1 cellular context compared by ENCODE assay signal in genomic region chr12:109696485-109697269, GRCh38.
TF ChIP-seq lines count a peak whose summit lies in the region.

No MANE protein-coding gene starts in this region.

TF ChIP-seq in K562, 482 proteins besides CTCF, POLR2A, EP300 and RAD21 (continued from another document and continues in another):
- TF ChIP-seq USF2 (CRISPR knock-in tag; IDR thresholded peaks at IDR 0.05) (no peak), FOXP4 (CRISPR knock-in tag; IDR thresholded peaks at IDR 0.05; ENCODE audit: borderline replicate concordance) (no peak), DMBX1 (CRISPR knock-in tag; IDR thresholded peaks at IDR 0.05; ENCODE audit: borderline replicate concordance) (no peak), RAD51 (IDR thresholded peaks at IDR 0.05; ENCODE audit: borderline replicate concordance, low read depth) (no peak), ZBTB40 (IDR thresholded peaks at IDR 0.05) (no peak), ZBTB40 (CRISPR knock-in tag; IDR thresholded peaks at IDR 0.05) (no peak), PYGO2 (tag; IDR thresholded peaks at IDR 0.05) (no peak), ZNF212 (CRISPR knock-in tag; IDR thresholded peaks at IDR 0.05) (no peak), ZBTB26 (CRISPR knock-in tag; IDR thresholded peaks at IDR 0.05) (no peak), ATF3 (IDR thresholded peaks at IDR 0.05) (peak; percentile 88), ATF3 (CRISPR knock-in tag; conservative IDR thresholded peaks at IDR 0.05) (0 out of 2 replicates have a peak, but pooled peaks have one; percentile 56), RBM34 (IDR thresholded peaks at IDR 0.05; ENCODE audit: borderline replicate concordance, insufficient read depth, low read length) (no peak), MNT (conservative IDR thresholded peaks at IDR 0.05) (no peak), ZBED1 (IDR thresholded peaks at IDR 0.05) (no peak), ADNP (tag; IDR thresholded peaks at IDR 0.05) (peak; percentile 96), RREB1 (CRISPR knock-in tag; IDR thresholded peaks at IDR 0.05) (no peak), SP1 (CRISPR knock-in tag; IDR thresholded peaks at IDR 0.05) (no peak), COPS2 (conservative IDR thresholded peaks at IDR 0.05) (no peak)
